18 cellular contexts compared by ENCODE assay signal in the genomic region with DNA sequence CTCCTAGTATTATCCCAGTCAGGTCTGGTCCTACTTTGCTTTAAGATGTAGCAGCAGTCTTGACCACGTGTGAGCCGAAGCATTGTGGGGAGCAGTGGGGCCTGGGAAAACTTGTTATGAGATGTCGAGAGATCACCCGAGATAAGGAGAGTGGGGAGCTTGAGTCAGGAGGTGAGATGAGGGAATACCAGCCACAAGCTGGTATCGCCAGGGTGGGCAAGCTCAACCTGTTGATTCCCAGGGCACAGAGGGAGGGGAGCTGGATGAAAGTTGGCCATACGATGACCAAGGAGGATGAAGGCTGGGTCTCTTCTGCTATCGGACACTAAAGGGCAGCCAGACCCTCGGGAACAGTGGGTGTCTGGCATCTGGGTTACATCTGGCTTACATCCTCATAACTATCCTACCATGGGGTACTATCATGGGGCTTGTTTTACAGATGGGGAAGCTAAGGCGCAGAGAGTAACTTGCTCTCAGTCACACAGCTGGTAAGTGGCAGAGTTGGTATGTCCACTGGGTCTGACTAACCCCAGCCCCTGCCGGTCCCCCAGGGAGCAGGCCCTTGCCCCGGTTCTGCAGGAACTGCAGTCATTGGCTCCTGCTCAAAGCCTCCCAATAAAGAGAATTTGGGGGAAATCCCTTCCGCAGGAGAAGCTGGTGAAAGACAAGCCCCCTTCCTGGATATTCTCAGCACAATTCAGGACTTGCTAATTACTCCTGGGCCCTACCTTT. TPM values are rescaled to one million over a fixed set of nuclear protein-coding genes. Genes with fewer than 3 reads are reported as not detected.
A peak's percentile ranks its signal among the peaks of the same experiment; 100 is the strongest.
DNase-seq lines count a peak whose midpoint lies in the region; ATAC-seq and TF ChIP-seq lines count a peak whose summit lies in the region.
"Had no signal": no experiment of that assay in that cellular context is flagged by ENCODE, and none has a peak within 500 bp of the region (broad histone marks: within the 10 kb centered on the region; RNA-seq: fewer than 3 reads in every experiment).

No MANE protein-coding gene starts in this region.

- H3K27ac ChIP-seq in SK-N-SH (ENCODE audit: low read depth in 2 of 2, low read length in 1 of 2) (no peak overlapping the region), aorta (ENCODE audit: low read depth in 1 of 2, low read length in 2 of 2) (no peak overlapping the region)
- H3K27ac ChIP-seq: gastroesophageal sphincter, HL-60, SK-N-MC, stomach had no signal

- POLR2A ChIA-PET in SK-N-SH (lab: Yijun Ruan, JAX) = interaction anchor here (1.0 to 1.2 kb wide), 2 partner anchors 85 to 87 kb away, joined by 3 read pairs; no protein-coding TSS in a partner anchor
- POLR2A ChIA-PET in activated B cell treated with CpG ODN at 0.5 μM for 24 hours (lab: Charles Lee) = no interaction called here

- H3K27ac Mint-ChIP-seq in activated B cell treated with CpG ODN at 0.5 μM for 24 hours = no peak overlapping the region
- H3K27ac Mint-ChIP-seq: activated CD8-positive, alpha-beta T cell treated with anti-CD3 and anti-CD28 coated beads, Interleukin-2, amount 10 ng/mL, durations not matched to agents 7 days and 5 days; activated naive CD4-positive, alpha-beta T cell treated with anti-CD3 and anti-CD28 coated beads for 36 hours; T-helper 2 cell treated with Interferon-gamma antibody and Interleukin-4, amounts not matched to agents 5 μg/mL and 100 μg/mL, for 36 hours had no signal

- H3K4me3 ChIP-seq in SK-N-SH (ENCODE audit: low read depth in 2 of 2, low read length in 1 of 2) (peak overlapping the region in 1 of 2 experiments; percentile 50; a peak in 1 of 4 replicates), aorta (ENCODE audit: low read length in 2 of 2) (no peak overlapping the region), mucosa of descending colon (no peak overlapping the region)

- H3K4me1 ChIP-seq in SK-N-SH (ENCODE audit: control insufficient read depth in 1 of 2, insufficient read depth in 2 of 2, low read depth in 1 of 2, low read length in 1 of 2) (peaks cover 0 to 3% of the 10 kb centered on the region in 2 experiments; a peak in 1 of 4 replicates), aorta (ENCODE audit: control insufficient read depth in 1 of 2, insufficient read depth in 2 of 2, low read length in 2 of 2) (no peaks in the 10 kb centered on the region), mucosa of descending colon (ENCODE audit: low read depth) (no peaks in the 10 kb centered on the region)

- peaks cover 60% of the 10 kb centered on the region for H3K27me3 ChIP-seq in SK-N-SH (ENCODE audit: insufficient read depth)
- H3K27me3 ChIP-seq in aorta (ENCODE audit: control insufficient read depth in 1 of 2, insufficient read depth in 2 of 2, low read length in 1 of 2) = no peaks in the 10 kb centered on the region

- H3K9me3 Mint-ChIP-seq in activated B cell treated with CpG ODN at 0.5 μM for 24 hours = no peaks in the 10 kb centered on the region
- H3K9me3 Mint-ChIP-seq: activated naive CD4-positive, alpha-beta T cell treated with anti-CD3 and anti-CD28 coated beads for 36 hours; neural crest cell; T-helper 2 cell treated with Interferon-gamma antibody and Interleukin-4, amounts not matched to agents 5 μg/mL and 100 μg/mL, for 36 hours had no signal

- H3K36me3 Mint-ChIP-seq in activated B cell treated with CpG ODN at 0.5 μM for 24 hours (ENCODE audit: low read depth) = no peaks in the 10 kb centered on the region

- no peaks in the 10 kb centered on the region for H3K79me2 ChIP-seq in SK-N-SH (ENCODE audit: insufficient read depth)

- H3K4me3 Mint-ChIP-seq in activated B cell treated with CpG ODN at 0.5 μM for 24 hours = no peak overlapping the region
- H3K4me3 Mint-ChIP-seq: activated CD8-positive, alpha-beta T cell treated with anti-CD3 and anti-CD28 coated beads, Interleukin-2, amount 10 ng/mL, durations not matched to agents 7 days and 5 days had no signal

- no peak for TF ChIP-seq EP300 in SK-N-SH (IDR thresholded peaks at IDR 0.05; ENCODE audit: borderline replicate concordance in 1 of 2, low read depth in 1 of 2, low read length in 1 of 2)

- intact Hi-C loops in activated B cell treated with CpG ODN at 0.5 μM for 24 hours (cut with micrococcal nuclease) = loop anchor here (1.0 kb wide), 2 partner anchors 86 to 101 kb away; no protein-coding TSS in a partner anchor
- intact Hi-C loops in aorta (cut with DNase I) = loop anchor here (1.0 to 2.0 kb wide), 2 partner anchors 87 kb away; no protein-coding TSS in a partner anchor
- intact Hi-C loops in mucosa of descending colon (cut with DNase I, micrococcal nuclease) = loop anchor here in 1 of 2 donors (2.0 to 10.0 kb wide), 2 partner anchors 85 to 369 kb away; a partner anchor contains a TSS

- no peak for TF ChIP-seq RAD21 in SK-N-SH (IDR thresholded peaks at IDR 0.05; ENCODE audit: low read length)

- peak overlapping the region; percentile 67 for H2AFZ ChIP-seq in SK-N-SH (ENCODE audit: low read depth)

- peaks cover 41% of the 10 kb centered on the region for H3K27me3 Mint-ChIP-seq in activated B cell treated with CpG ODN at 0.5 μM for 24 hours

- H3K4me2 ChIP-seq in SK-N-SH = 0 out of 2 replicates have a peak overlapping the region, but pooled peaks have one; percentile 55

- DNase-seq in SK-N-SH (no peak), activated B cell treated with CpG ODN at 0.5 μM for 24 hours (peak; percentile 10), mesenteric fat pad (ENCODE audit: low spot score) (peak; percentile 49), aorta (peak; percentile 9 to 50), NCI-H510A (lab: John Stamatoyannopoulos, UW) (no peak), mucosa of descending colon (no peak)

- peaks cover 6% of the 10 kb centered on the region for H3K4me1 Mint-ChIP-seq in activated B cell treated with CpG ODN at 0.5 μM for 24 hours

- CTCF ChIA-PET in SK-N-SH (lab: Yijun Ruan, JAX) = interaction anchor here (0.6 to 18.5 kb wide), 56 partner anchors 9 to 747 kb away, joined by 3 to 791 read pairs (median 6); a partner anchor contains a TSS
- CTCF ChIA-PET in activated B cell treated with CpG ODN at 0.5 μM for 24 hours (lab: Charles Lee) = interaction anchor here (0.7 to 3.9 kb wide), 8 partner anchors 8 to 101 kb away, joined by 3 to 40 read pairs (median 6); no protein-coding TSS in a partner anchor

- no peaks in the 10 kb centered on the region for H4K20me1 ChIP-seq in SK-N-SH (ENCODE audit: insufficient read depth)

- ATAC-seq in SK-N-SH treated with all-trans-retinoic acid at 6 μM for 48 hours (no peak), activated B cell treated with CpG ODN at 0.5 μM for 24 hours (ENCODE audit: low read depth) (no peak), aorta (ENCODE audit: low FRiP score) (no peak), HG02884 (IDR thresholded peaks at IDR 0.05; ENCODE audit: unreplicated experiment) (no peak), mucosa of descending colon (no peak)

- no peaks in the 10 kb centered on the region for H3K9me2 ChIP-seq in SK-N-SH

- H3F3A ChIP-seq in SK-N-SH (replicated peaks; ENCODE audit: insufficient read depth) = no peaks in the 10 kb centered on the region

- TF ChIP-seq CTCF in SK-N-SH (IDR thresholded peaks at IDR 0.05) (no peak), activated B cell treated with CpG ODN at 0.5 μM for 24 hours (IDR thresholded peaks at IDR 0.05) (no peak), mucosa of descending colon (IDR thresholded peaks at IDR 0.05) (no peak)

- WGBS in SK-N-SH (ENCODE audit: low lambda C conversion rate) = 27% methylated on average over 10 of the region's 12 CpGs
- WGBS in aorta, 2 donors = 55 to 61% methylated on average over 12 of the region's 12 CpGs

- H3K9ac ChIP-seq in SK-N-SH = no peak overlapping the region

- H3K9me3 ChIP-seq in SK-N-SH (no peaks in the 10 kb centered on the region), aorta (ENCODE audit: control insufficient read depth, low read length) (no peaks in the 10 kb centered on the region), mucosa of descending colon (no peaks in the 10 kb centered on the region)
- H3K9me3 ChIP-seq: gastroesophageal sphincter, stomach had no signal

- no peaks in the 10 kb centered on the region for H3K36me3 ChIP-seq in SK-N-SH (replicated peaks in 1 of 2; ENCODE audit: control insufficient read depth in 1 of 2, insufficient read depth in 2 of 2, low read length in 1 of 2)
- no peaks in the 10 kb centered on the region for H3K36me3 ChIP-seq in aorta (ENCODE audit: control insufficient read depth in 1 of 2, insufficient read depth in 2 of 2, low read length in 1 of 2)
- H3K36me3 ChIP-seq in mucosa of descending colon (ENCODE audit: low read depth) = no peaks in the 10 kb centered on the region
- H3K36me3 ChIP-seq: gastroesophageal sphincter, stomach had no signal

TF ChIP-seq in SK-N-SH, 30 proteins besides CTCF, POLR2A, EP300 and RAD21 (continues in another document):
- TF ChIP-seq, protein P1, sequence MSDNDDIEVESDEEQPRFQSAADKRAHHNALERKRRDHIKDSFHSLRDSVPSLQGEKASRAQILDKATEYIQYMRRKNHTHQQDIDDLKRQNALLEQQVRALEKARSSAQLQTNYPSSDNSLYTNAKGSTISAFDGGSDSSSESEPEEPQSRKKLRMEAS (IDR thresholded peaks at IDR 0.05; ENCODE audit: low read depth) = no peak

TF ChIP-seq in SK-N-SH treated with all-trans-retinoic acid at 6 μM for 48 hours, 23 proteins besides CTCF, POLR2A, EP300 and RAD21 (continues in another document):
- TF ChIP-seq PPARA (CRISPR knock-in tag; IDR thresholded peaks at IDR 0.05; ENCODE audit: borderline replicate concordance) = no peak

RNA-seq across cellular contexts. Expression of a gene that starts 13.4 kb away (rescaled TPM):
- polyA plus RNA-seq in SK-N-SH (2012; rRNA removed) (not detected in 2 replicates), aorta (not detected)
- polyA plus RNA-seq in SK-N-SH (2012; cell fraction: cytosol; rRNA removed) = not detected in 2 replicates
- not detected in 2 replicates for polyA plus RNA-seq in SK-N-SH (2012; cell fraction: nucleus; rRNA removed)
- total RNA-seq in activated B cell treated with CpG ODN at 0.5 μM for 24 hours (not detected in 2 replicates), mesenteric fat pad (not detected), aorta (under 1 TPM in 1 of 2 donors, not detected in 1; 0.24 TPM), mucosa of descending colon (under 1 TPM; 0.28 to 0.36 (median 0.29) TPM)
- total RNA-seq: activated CD8-positive, alpha-beta T cell treated with anti-CD3 and anti-CD28 coated beads, Interleukin-2, amount 10 ng/mL, durations not matched to agents 7 days and 5 days; activated naive CD4-positive, alpha-beta T cell treated with anti-CD3 and anti-CD28 coated beads for 36 hours; Calu3; gastroesophageal sphincter; neural crest cell; stomach; ureter had no signal

RNA-seq across cellular contexts. Expression of a gene that starts 18.4 kb away (rescaled TPM):
- not detected in 2 replicates for polyA plus RNA-seq in SK-N-SH (2012; rRNA removed)
- not detected in 2 replicates for polyA plus RNA-seq in SK-N-SH (2012; cell fraction: cytosol; rRNA removed)
- not detected in 2 replicates for polyA plus RNA-seq in SK-N-SH (2012; cell fraction: nucleus; rRNA removed)
- not detected in 2 replicates for total RNA-seq in activated B cell treated with CpG ODN at 0.5 μM for 24 hours
- total RNA-seq in mesenteric fat pad = not detected
- total RNA-seq in aorta = not detected
- polyA plus RNA-seq in aorta = under 1 TPM in 1 of 2 donors, not detected in 1; 0.10 TPM
- total RNA-seq in mucosa of descending colon = not detected
- total RNA-seq: activated CD8-positive, alpha-beta T cell treated with anti-CD3 and anti-CD28 coated beads, Interleukin-2, amount 10 ng/mL, durations not matched to agents 7 days and 5 days; activated naive CD4-positive, alpha-beta T cell treated with anti-CD3 and anti-CD28 coated beads for 36 hours; Calu3; gastroesophageal sphincter; neural crest cell; ureter had no signal
- polyA plus RNA-seq: stomach had no signal

Comparison
In these comparisons a context has a peak if more than half of its experiments do, and no peak if none do; other contexts are left out.
1. DNase-seq: peak in activated B cell treated with CpG ODN at 0.5 μM for 24 hours (single experiment), mesenteric fat pad (single experiment) and aorta (2 of 2); none in SK-N-SH (single experiment), NCI-H510A (single experiment) and mucosa of descending colon (0 of 3).